20 cellular contexts compared by ENCODE assay signal in the genomic region with DNA sequence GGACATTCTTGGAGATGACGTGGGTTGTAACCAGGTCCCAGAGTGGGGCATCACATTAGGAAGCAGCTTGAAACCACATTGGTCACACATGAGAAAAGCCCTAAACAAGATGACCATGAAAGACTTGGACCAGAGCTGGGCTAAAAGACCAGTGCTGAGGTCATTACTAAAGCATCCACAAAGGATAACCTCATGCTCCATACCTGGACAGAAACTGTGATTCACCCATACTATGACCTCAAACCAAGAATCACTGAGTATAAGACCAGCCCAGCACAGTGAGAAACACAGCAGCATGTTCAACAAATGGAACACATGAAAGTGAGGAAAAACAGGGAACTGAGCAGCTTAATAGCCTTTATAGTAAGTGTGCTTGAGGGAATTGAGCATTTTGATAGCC.
"Had no signal": no experiment of that assay in that cellular context is flagged by ENCODE, and none has a peak within 500 bp of the region (broad histone marks: within the 10 kb centered on the region; RNA-seq: fewer than 3 reads in every experiment).

No MANE protein-coding gene starts in this region.

- H3K27ac ChIP-seq: dorsolateral prefrontal cortex, gastroesophageal sphincter, neutrophil, psoas muscle, spleen, tibial artery, upper lobe of left lung, uterus had no signal

- H3K4me1 ChIP-seq: gastroesophageal sphincter, psoas muscle, spleen, tibial artery, upper lobe of left lung, uterus had no signal

- ATAC-seq: esophagus mucosa; gastroesophageal sphincter; left lobe of liver; mucosa of descending colon; naive thymus-derived CD8-positive, alpha-beta T cell; psoas muscle; sciatic nerve; stimulated activated memory B cell treated with anti-CD40 and anti-IgM and Interleukin-4, amounts not matched to agents 10 μg/mL and 1 μg/mL and 100 μg/mL, for 72 hours had no signal

- H3K27me3 ChIP-seq: dorsolateral prefrontal cortex, gastroesophageal sphincter, neutrophil, spleen, tibial artery, upper lobe of left lung, uterus had no signal

- DNase-seq: cortex of kidney; dorsolateral prefrontal cortex; effector CD8-positive, alpha-beta T cell; kidney; mucosa of descending colon; naive thymus-derived CD8-positive, alpha-beta T cell; psoas muscle; spleen; stimulated activated CD4-positive, alpha-beta T cell treated with anti-CD3 and anti-CD28 coated beads, Interleukin-15, amount 100 ng/mL, for 24 hours; stimulated activated CD4-positive, alpha-beta T cell treated with anti-CD3 and anti-CD28 coated beads, Interleukin-1b, Interleukin-23, amount 100 ng/mL, for 48 hours; stimulated activated CD4-positive, alpha-beta T cell treated with anti-CD3 and anti-CD28 coated beads, Interleukin-4, amount 100 ng/mL, for 24 hours; tibial artery; upper lobe of left lung; uterus had no signal
